Comparison of ENCODE assay signal across 19 cellular contexts in genomic region chr14:91752956-91753355, GRCh38. TPM values are rescaled to one million over a fixed set of nuclear protein-coding genes. Genes with fewer than 3 reads are reported as not detected.
DNase-seq lines count a peak whose midpoint lies in the region; ATAC-seq and TF ChIP-seq lines count a peak whose summit lies in the region.
"Had no signal": no experiment of that assay in that cellular context is flagged by ENCODE, and none has a peak within 500 bp of the region (broad histone marks: within the 10 kb centered on the region; RNA-seq: fewer than 3 reads in every experiment).

No MANE protein-coding gene starts in this region.

- H3K4me2 ChIP-seq in HCT116 (ENCODE audit: low read length) (0 out of 2 replicates have a peak overlapping the region, but pooled peaks have one; percentile 4), neural progenitor cell (no peak overlapping the region)

- H4K20me1 ChIP-seq in HCT116 (ENCODE audit: insufficient read depth) (no peaks in the 10 kb centered on the region), neural progenitor cell (ENCODE audit: low read depth) (no peaks in the 10 kb centered on the region)

- no peak for TF ChIP-seq POLR2A in HCT116 (IDR thresholded peaks at IDR 0.05; ENCODE audit: borderline replicate concordance, extremely low read depth, insufficient read depth, insufficient read length)

- no peaks in the 10 kb centered on the region for H3K27me3 Mint-ChIP-seq in activated CD4-positive, alpha-beta T cell treated with anti-CD3 and anti-CD28 coated beads for 36 hours
- H3K27me3 Mint-ChIP-seq in neural progenitor cell (ENCODE audit: insufficient read depth, low read depth), result peaks cover 2% of the 10 kb centered on the region

- H3K79me2 ChIP-seq in HCT116 (ENCODE audit: insufficient read depth, low read length), result no peaks in the 10 kb centered on the region
- no peaks in the 10 kb centered on the region for H3K79me2 ChIP-seq in neural progenitor cell (ENCODE audit: low read depth)

- ATAC-seq in HCT116 (no peak), GM18867 (IDR thresholded peaks at IDR 0.05; ENCODE audit: unreplicated experiment) (no peak)
- no peak for ATAC-seq in activated CD4-positive, alpha-beta T cell treated with anti-CD3 and anti-CD28 coated beads for 36 hours
- ATAC-seq: CD8-positive, alpha-beta T cell; PC-3 had no signal

- RAD21 ChIA-PET in HCT116 (lab: Charles Lee; ENCODE audit: low non-redundant PET in 1 of 2, low total read pairs in 2 of 2, uncharacterized antibody in 2 of 2, unreplicated experiment in 2 of 2), result no interaction called here

- H3K27ac ChIP-seq in HCT116 (ENCODE audit: low read depth, low read length) (no peak overlapping the region), skeletal muscle tissue (ENCODE audit: low read depth, low read length) (peak overlapping the region; percentile 39), neural progenitor cell (no peak overlapping the region)

- H3K4me3 ChIP-seq in HCT116 (replicated peaks in 1 of 2; ENCODE audit: low read depth in 1 of 2, low read length in 2 of 2) (no peak overlapping the region), skeletal muscle tissue (ENCODE audit: low read length in 3 of 3) (no peak overlapping the region), neural progenitor cell (no peak overlapping the region)

- H3K36me3 ChIP-seq in HCT116 (ENCODE audit: control insufficient read depth in 1 of 2, insufficient read depth in 2 of 2, low read length in 2 of 2), result no peaks in the 10 kb centered on the region
- H3K36me3 ChIP-seq in skeletal muscle tissue (ENCODE audit: control insufficient read depth in 3 of 3, insufficient read depth in 3 of 3, low read length in 3 of 3), result no peaks in the 10 kb centered on the region
- H3K36me3 ChIP-seq in neural progenitor cell, result no peaks in the 10 kb centered on the region

- no peaks in the 10 kb centered on the region for H3K36me3 Mint-ChIP-seq in activated CD4-positive, alpha-beta T cell treated with anti-CD3 and anti-CD28 coated beads for 36 hours (ENCODE audit: low read depth)
- H3K36me3 Mint-ChIP-seq in neural progenitor cell, result no peaks in the 10 kb centered on the region

- BruUV-seq in HCT116 (replicated peaks; lab: Mats Ljungman, UMichigan), result no TSS peak

- H3K27me3 ChIP-seq in HCT116 (ENCODE audit: insufficient read depth, low read length) (no peaks in the 10 kb centered on the region), skeletal muscle tissue (ENCODE audit: control insufficient read depth in 3 of 3, insufficient read depth in 3 of 3, low read length in 3 of 3) (no peaks in the 10 kb centered on the region), neural progenitor cell (no peaks in the 10 kb centered on the region)

- DNase-seq in HCT116 (ENCODE audit: low read depth, low spot score) (no peak), astrocyte of the hippocampus (ENCODE audit: low read depth, low spot score) (peak; percentile 11), kidney glomerular epithelial cell (lab: John Stamatoyannopoulos, UW) (peak; percentile 47), HEK293T (ENCODE audit: extremely low spot score) (no peak), neural progenitor cell (ENCODE audit: low spot score) (no peak)
- DNase-seq in activated CD4-positive, alpha-beta T cell treated with anti-CD3 and anti-CD28 coated beads for 36 hours, result no peak
- DNase-seq: CD8-positive, alpha-beta T cell; H9; NCI-H1105; NCI-H1694 treated with DMSO at 0.1 percent for 48 hours; NCI-H2107; NCI-H748 treated with DMSO at 0.1 percent for 48 hours had no signal

- TF ChIP-seq CTCF in HCT116 (IDR thresholded peaks at IDR 0.05 in 2 of 3, conservative IDR thresholded peaks at IDR 0.05 in 1 of 3; ENCODE audit: borderline replicate concordance in 1 of 3, insufficient read depth in 1 of 3, low read depth in 2 of 3, low read length in 2 of 3) (no peak), neural progenitor cell (IDR thresholded peaks at IDR 0.05) (no peak)

- intact Hi-C loops in HCT116 (cut with micrococcal nuclease), result no loop called here
- intact Hi-C loops in activated CD4-positive, alpha-beta T cell treated with anti-CD3 and anti-CD28 coated beads for 36 hours (cut with DNase I, micrococcal nuclease), result no loop called here

- H3K9ac ChIP-seq in HCT116 (ENCODE audit: low read length) (no peak overlapping the region), skeletal muscle tissue (ENCODE audit: low read depth in 1 of 3, low read length in 3 of 3) (no peak overlapping the region), neural progenitor cell (no peak overlapping the region)

- H3K4me3 Mint-ChIP-seq in activated CD4-positive, alpha-beta T cell treated with anti-CD3 and anti-CD28 coated beads for 36 hours, result no peak overlapping the region
- H3K4me3 Mint-ChIP-seq in neural progenitor cell, result no peak overlapping the region
- H3K4me3 Mint-ChIP-seq: B cell; CD8-positive, alpha-beta T cell; H9 had no signal

- no peaks in the 10 kb centered on the region for H3K4me1 Mint-ChIP-seq in activated CD4-positive, alpha-beta T cell treated with anti-CD3 and anti-CD28 coated beads for 36 hours
- peaks cover 5% of the 10 kb centered on the region for H3K4me1 Mint-ChIP-seq in neural progenitor cell
- H3K4me1 Mint-ChIP-seq: B cell had no signal

- no peaks in the 10 kb centered on the region for H3F3A ChIP-seq in neural progenitor cell (ENCODE audit: low read depth)

- CTCF ChIA-PET in HCT116 (lab: Charles Lee) (no interaction called here), HEK293T (lab: Yijun Ruan, JAX) (no interaction called here)
- CTCF ChIA-PET in activated CD4-positive, alpha-beta T cell treated with anti-CD3 and anti-CD28 coated beads for 36 hours (lab: Charles Lee), result interaction anchor here (0.7 kb wide), 1 partner anchor 632 kb away, joined by 4 read pairs; no protein-coding TSS in a partner anchor

- H3K9me2 ChIP-seq in HCT116 (ENCODE audit: insufficient read depth), result no peaks in the 10 kb centered on the region

- no peak for TF ChIP-seq RAD21 in HCT116 (IDR thresholded peaks at IDR 0.05; ENCODE audit: low read depth)

- H3K27ac Mint-ChIP-seq in activated CD4-positive, alpha-beta T cell treated with anti-CD3 and anti-CD28 coated beads for 36 hours, result no peak overlapping the region
- H3K27ac Mint-ChIP-seq in neural progenitor cell, result no peak overlapping the region
- H3K27ac Mint-ChIP-seq: B cell; CD8-positive, alpha-beta T cell; H9 had no signal

- H3K4me1 ChIP-seq in HCT116 (ENCODE audit: control insufficient read depth in 1 of 2, insufficient read depth in 2 of 2, low read length in 2 of 2) (peaks cover 0 to 30% of the 10 kb centered on the region in 2 experiments; a peak in 3 of 4 replicates), skeletal muscle tissue (ENCODE audit: control insufficient read depth in 3 of 3, insufficient read depth in 3 of 3, low read length in 3 of 3) (no peaks in the 10 kb centered on the region), neural progenitor cell (no peaks in the 10 kb centered on the region)

- H3K9me3 Mint-ChIP-seq in activated CD4-positive, alpha-beta T cell treated with anti-CD3 and anti-CD28 coated beads for 36 hours (ENCODE audit: low read depth), result no peaks in the 10 kb centered on the region
- H3K9me3 Mint-ChIP-seq in neural progenitor cell, result no peaks in the 10 kb centered on the region
- H3K9me3 Mint-ChIP-seq: CD8-positive, alpha-beta T cell; H9 had no signal

- POLR2A ChIA-PET in HCT116 (lab: Charles Lee) (no interaction called here), HEK293T (lab: Yijun Ruan, JAX) (no interaction called here)
- POLR2A ChIA-PET in activated CD4-positive, alpha-beta T cell treated with anti-CD3 and anti-CD28 coated beads for 36 hours (lab: Charles Lee), result no interaction called here

- H2AFZ ChIP-seq in HCT116 (ENCODE audit: low read depth, low read length, poor library complexity, severe bottlenecking), result no peak overlapping the region
- H2AFZ ChIP-seq in neural progenitor cell (replicated peaks), result no peak overlapping the region

- H3K9me3 ChIP-seq in HCT116 (ENCODE audit: control insufficient read depth in 1 of 2, insufficient read depth in 1 of 2, low read depth in 1 of 2, low read length in 2 of 2) (no peaks in the 10 kb centered on the region), skeletal muscle tissue (ENCODE audit: control insufficient read depth in 3 of 3, low read length in 3 of 3) (no peaks in the 10 kb centered on the region), neural progenitor cell (ENCODE audit: low read depth) (no peaks in the 10 kb centered on the region)

TF ChIP-seq in HCT116, 20 proteins besides CTCF, POLR2A, EP300 and RAD21 (continues in another document):
- TF ChIP-seq TCF7L2 (IDR thresholded peaks at IDR 0.05; ENCODE audit: borderline replicate concordance, extremely low read depth, insufficient read depth, insufficient read length), result no peak
- TF ChIP-seq SP1 (IDR thresholded peaks at IDR 0.05; ENCODE audit: low read depth), result no peak
- no peak for TF ChIP-seq JUND (IDR thresholded peaks at IDR 0.05)
- no peak for TF ChIP-seq CBX3 (IDR thresholded peaks at IDR 0.05; ENCODE audit: low read depth)

TF ChIP-seq in HEK293T, 16 proteins besides CTCF, POLR2A, EP300 and RAD21:
- no peak for TF ChIP-seq FOXA1 (IDR thresholded peaks at IDR 0.05)
- no peak for TF ChIP-seq HDGF (IDR thresholded peaks at IDR 0.05; ENCODE audit: borderline replicate concordance)
- no peak for TF ChIP-seq TARDBP (IDR thresholded peaks at IDR 0.05)
- TF ChIP-seq NFRKB (IDR thresholded peaks at IDR 0.05), result no peak
- TF ChIP-seq CTBP1 (IDR thresholded peaks at IDR 0.05; ENCODE audit: borderline replicate concordance), result no peak

RNA-seq across cellular contexts. Expression of gene CATSPERB, which starts 21.1 kb away (rescaled TPM):
- total RNA-seq in HCT116 (2021; ENCODE audit: unreplicated experiment) (0.74 TPM), skeletal muscle tissue (2.1 TPM), neural progenitor cell (ENCODE audit: low replicate concordance) (0.28 TPM in 1 of 2 replicates, not detected in the other)
- 0.11 and 0.22 TPM in 2 replicates for polyA plus RNA-seq in HCT116 (2012)
- total RNA-seq in activated CD4-positive, alpha-beta T cell treated with anti-CD3 and anti-CD28 coated beads for 36 hours, result under 1 TPM; 0.07 to 0.91 TPM
- total RNA-seq: LHCN-M2, PC-3, SK-MEL-5 had no signal
- polyA plus RNA-seq: AG04450 had no signal

Comparison
In these comparisons a context has a peak if more than half of its experiments do, and no peak if none do; other contexts are left out.
1. DNase-seq: peak in astrocyte of the hippocampus (single experiment) and kidney glomerular epithelial cell (single experiment); none in HCT116 (single experiment), HEK293T (single experiment), activated CD4-positive, alpha-beta T cell treated with anti-CD3 and anti-CD28 coated beads for 36 hours (single experiment) and neural progenitor cell (single experiment).